Comparison of ENCODE assay signal across 1 cellular context in genomic region chr19:51904331-51905165, GRCh38.
TF ChIP-seq lines count a peak whose summit lies in the region.

Gene ZNF649, minus strand, starts transcription at chr19:51905017. Its CDS starts 4,910 bp downstream, at chr19:51900107.

TF ChIP-seq in HepG2, 621 proteins besides CTCF, POLR2A, EP300 and RAD21 (continued from another document and continues in another):
- TF ChIP-seq ZNF318 (CRISPR knock-in tag; IDR thresholded peaks at IDR 0.05) (no peak), TOPORS (CRISPR knock-in tag; IDR thresholded peaks at IDR 0.05) (no peak), SAP130 (CRISPR knock-in tag; IDR thresholded peaks at IDR 0.05; ENCODE audit: low read depth) (peak; percentile 95), ZNF709 (CRISPR knock-in tag; IDR thresholded peaks at IDR 0.05) (no peak), TCF12 (IDR thresholded peaks at IDR 0.05) (no peak), TCF12 (CRISPR knock-in tag; IDR thresholded peaks at IDR 0.05) (no peak), ZFX (CRISPR knock-in tag; IDR thresholded peaks at IDR 0.05; ENCODE audit: low read depth) (peak; percentile 84), MEF2D (CRISPR knock-in tag; IDR thresholded peaks at IDR 0.05) (0 out of 2 replicates have a peak, but pooled peaks have one; percentile 25), THAP11 (CRISPR knock-in tag; IDR thresholded peaks at IDR 0.05) (peak; percentile 80), HOXA3 (CRISPR knock-in tag; IDR thresholded peaks at IDR 0.05) (peak; percentile 73), CHCHD3 (CRISPR knock-in tag; IDR thresholded peaks at IDR 0.05) (no peak), ZNF775 (CRISPR knock-in tag; IDR thresholded peaks at IDR 0.05; ENCODE audit: borderline replicate concordance) (no peak), RFX3 (CRISPR knock-in tag; IDR thresholded peaks at IDR 0.05) (no peak), PHF21A (CRISPR knock-in tag; IDR thresholded peaks at IDR 0.05) (0 out of 2 replicates have a peak, but pooled peaks have one; percentile 8), MYC (CRISPR knock-in tag; IDR thresholded peaks at IDR 0.05; ENCODE audit: borderline replicate concordance) (peak; percentile 64; the same call in 1 of the 2 replicates), MED8 (CRISPR knock-in tag; IDR thresholded peaks at IDR 0.05; ENCODE audit: insufficient replicate concordance) (no peak), PRDM10 (CRISPR knock-in tag; IDR thresholded peaks at IDR 0.05; ENCODE audit: low read depth) (peak; percentile 57; the same call in 1 of the 2 replicates), ZNF180 (CRISPR knock-in tag; IDR thresholded peaks at IDR 0.05; ENCODE audit: borderline replicate concordance, low read depth) (no peak), HDAC1 (CRISPR knock-in tag; IDR thresholded peaks at IDR 0.05) (peak; percentile 61), ARID4A (CRISPR knock-in tag; IDR thresholded peaks at IDR 0.05; ENCODE audit: borderline replicate concordance) (peak; percentile 90), CREBL2 (CRISPR knock-in tag; IDR thresholded peaks at IDR 0.05; ENCODE audit: borderline replicate concordance) (no peak), ZNF839 (CRISPR knock-in tag; IDR thresholded peaks at IDR 0.05; ENCODE audit: borderline replicate concordance) (0 out of 2 replicates have a peak, but pooled peaks have one; percentile 35), ZNF263 (CRISPR knock-in tag; IDR thresholded peaks at IDR 0.05) (no peak; the same call in 1 of the 2 replicates), ZNF101 (CRISPR knock-in tag; IDR thresholded peaks at IDR 0.05; ENCODE audit: borderline replicate concordance, low read depth) (no peak), ZNF547 (CRISPR knock-in tag; IDR thresholded peaks at IDR 0.05) (no peak)
- TF ChIP-seq, protein P1, sequence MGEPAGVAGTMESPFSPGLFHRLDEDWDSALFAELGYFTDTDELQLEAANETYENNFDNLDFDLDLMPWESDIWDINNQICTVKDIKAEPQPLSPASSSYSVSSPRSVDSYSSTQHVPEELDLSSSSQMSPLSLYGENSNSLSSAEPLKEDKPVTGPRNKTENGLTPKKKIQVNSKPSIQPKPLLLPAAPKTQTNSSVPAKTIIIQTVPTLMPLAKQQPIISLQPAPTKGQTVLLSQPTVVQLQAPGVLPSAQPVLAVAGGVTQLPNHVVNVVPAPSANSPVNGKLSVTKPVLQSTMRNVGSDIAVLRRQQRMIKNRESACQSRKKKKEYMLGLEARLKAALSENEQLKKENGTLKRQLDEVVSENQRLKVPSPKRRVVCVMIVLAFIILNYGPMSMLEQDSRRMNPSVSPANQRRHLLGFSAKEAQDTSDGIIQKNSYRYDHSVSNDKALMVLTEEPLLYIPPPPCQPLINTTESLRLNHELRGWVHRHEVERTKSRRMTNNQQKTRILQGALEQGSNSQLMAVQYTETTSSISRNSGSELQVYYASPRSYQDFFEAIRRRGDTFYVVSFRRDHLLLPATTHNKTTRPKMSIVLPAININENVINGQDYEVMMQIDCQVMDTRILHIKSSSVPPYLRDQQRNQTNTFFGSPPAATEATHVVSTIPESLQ (CRISPR knock-in tag; conservative IDR thresholded peaks at IDR 0.05), result no peak
- TF ChIP-seq, protein P2, sequence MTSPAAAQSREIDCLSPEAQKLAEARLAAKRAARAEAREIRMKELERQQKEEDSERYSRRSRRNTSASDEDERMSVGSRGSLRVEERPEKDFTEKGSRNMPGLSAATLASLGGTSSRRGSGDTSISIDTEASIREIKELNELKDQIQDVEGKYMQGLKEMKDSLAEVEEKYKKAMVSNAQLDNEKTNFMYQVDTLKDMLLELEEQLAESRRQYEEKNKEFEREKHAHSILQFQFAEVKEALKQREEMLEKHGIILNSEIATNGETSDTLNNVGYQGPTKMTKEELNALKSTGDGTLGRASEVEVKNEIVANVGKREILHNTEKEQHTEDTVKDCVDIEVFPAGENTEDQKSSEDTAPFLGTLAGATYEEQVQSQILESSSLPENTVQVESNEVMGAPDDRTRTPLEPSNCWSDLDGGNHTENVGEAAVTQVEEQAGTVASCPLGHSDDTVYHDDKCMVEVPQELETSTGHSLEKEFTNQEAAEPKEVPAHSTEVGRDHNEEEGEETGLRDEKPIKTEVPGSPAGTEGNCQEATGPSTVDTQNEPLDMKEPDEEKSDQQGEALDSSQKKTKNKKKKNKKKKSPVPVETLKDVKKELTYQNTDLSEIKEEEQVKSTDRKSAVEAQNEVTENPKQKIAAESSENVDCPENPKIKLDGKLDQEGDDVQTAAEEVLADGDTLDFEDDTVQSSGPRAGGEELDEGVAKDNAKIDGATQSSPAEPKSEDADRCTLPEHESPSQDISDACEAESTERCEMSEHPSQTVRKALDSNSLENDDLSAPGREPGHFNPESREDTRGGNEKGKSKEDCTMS (CRISPR knock-in tag; conservative IDR thresholded peaks at IDR 0.05), result no peak
- TF ChIP-seq, protein P3, sequence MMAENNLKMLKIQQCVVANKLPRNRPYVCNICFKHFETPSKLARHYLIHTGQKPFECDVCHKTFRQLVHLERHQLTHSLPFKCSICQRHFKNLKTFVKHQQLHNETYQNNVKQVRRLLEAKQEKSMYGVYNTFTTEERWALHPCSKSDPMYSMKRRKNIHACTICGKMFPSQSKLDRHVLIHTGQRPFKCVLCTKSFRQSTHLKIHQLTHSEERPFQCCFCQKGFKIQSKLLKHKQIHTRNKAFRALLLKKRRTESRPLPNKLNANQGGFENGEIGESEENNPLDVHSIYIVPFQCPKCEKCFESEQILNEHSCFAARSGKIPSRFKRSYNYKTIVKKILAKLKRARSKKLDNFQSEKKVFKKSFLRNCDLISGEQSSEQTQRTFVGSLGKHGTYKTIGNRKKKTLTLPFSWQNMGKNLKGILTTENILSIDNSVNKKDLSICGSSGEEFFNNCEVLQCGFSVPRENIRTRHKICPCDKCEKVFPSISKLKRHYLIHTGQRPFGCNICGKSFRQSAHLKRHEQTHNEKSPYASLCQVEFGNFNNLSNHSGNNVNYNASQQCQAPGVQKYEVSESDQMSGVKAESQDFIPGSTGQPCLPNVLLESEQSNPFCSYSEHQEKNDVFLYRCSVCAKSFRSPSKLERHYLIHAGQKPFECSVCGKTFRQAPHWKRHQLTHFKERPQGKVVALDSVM (CRISPR knock-in tag; IDR thresholded peaks at IDR 0.05), result 0 out of 2 replicates have a peak, but pooled peaks have one; percentile 22
